ENCODE assay signal across 1 cellular context in the genomic region with DNA sequence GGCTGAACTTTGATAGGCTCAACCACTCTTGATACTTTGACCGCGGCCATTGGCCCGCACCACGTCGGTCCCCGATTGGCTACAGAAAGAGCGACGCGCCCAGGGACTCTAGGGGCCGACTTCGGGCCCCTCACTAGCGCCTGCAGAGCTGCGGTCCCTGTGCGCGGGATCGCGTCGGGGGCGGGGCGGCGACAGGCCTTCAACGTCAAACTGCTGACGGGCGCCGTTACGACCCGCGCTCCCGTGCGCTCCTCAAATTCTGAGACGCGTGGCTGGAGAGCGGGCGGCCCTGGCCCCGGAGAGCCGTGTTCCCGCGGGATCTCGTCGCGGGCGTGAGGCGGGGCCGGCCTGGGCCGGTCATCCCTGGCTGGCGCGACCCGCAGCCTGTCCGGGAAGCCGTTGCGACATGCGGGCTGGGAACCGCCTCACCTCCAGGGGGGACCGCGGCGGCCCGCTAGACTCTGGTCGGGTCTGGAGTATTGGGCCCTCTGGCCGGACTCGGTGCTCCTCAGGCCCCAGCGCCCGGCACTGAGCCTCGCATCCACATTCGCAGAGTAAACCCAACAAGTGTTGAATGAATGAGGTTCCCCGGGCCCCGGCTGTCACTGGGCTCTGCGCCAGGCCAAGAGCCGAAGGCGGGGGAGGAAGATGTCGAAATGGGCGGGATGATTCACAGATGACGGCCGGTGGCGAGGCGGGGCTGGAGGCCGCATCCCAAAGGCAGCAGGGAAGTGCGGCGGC.
TF ChIP-seq lines count a peak whose summit lies in the region.

No MANE protein-coding gene starts in this region.

TF ChIP-seq in GM12878, 131 proteins besides CTCF, POLR2A, EP300 and RAD21 (continued from another document and continues in another):
- TF ChIP-seq, protein P1, sequence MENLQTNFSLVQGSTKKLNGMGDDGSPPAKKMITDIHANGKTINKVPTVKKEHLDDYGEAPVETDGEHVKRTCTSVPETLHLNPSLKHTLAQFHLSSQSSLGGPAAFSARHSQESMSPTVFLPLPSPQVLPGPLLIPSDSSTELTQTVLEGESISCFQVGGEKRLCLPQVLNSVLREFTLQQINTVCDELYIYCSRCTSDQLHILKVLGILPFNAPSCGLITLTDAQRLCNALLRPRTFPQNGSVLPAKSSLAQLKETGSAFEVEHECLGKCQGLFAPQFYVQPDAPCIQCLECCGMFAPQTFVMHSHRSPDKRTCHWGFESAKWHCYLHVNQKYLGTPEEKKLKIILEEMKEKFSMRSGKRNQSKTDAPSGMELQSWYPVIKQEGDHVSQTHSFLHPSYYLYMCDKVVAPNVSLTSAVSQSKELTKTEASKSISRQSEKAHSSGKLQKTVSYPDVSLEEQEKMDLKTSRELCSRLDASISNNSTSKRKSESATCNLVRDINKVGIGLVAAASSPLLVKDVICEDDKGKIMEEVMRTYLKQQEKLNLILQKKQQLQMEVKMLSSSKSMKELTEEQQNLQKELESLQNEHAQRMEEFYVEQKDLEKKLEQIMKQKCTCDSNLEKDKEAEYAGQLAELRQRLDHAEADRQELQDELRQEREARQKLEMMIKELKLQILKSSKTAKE (IDR thresholded peaks at IDR 0.05; ENCODE audit: low read depth, poor library complexity, severe bottlenecking) = peak; percentile 24
- TF ChIP-seq PAX5 (IDR thresholded peaks at IDR 0.05; ENCODE audit: borderline replicate concordance, low read depth, low read length) = no peak
- TF ChIP-seq NR2F1 (conservative IDR thresholded peaks at IDR 0.05) = 0 out of 2 replicates have a peak, but pooled peaks have one; percentile 49
- TF ChIP-seq MTA2 (IDR thresholded peaks at IDR 0.05; ENCODE audit: low read depth) = no peak
- TF ChIP-seq BHLHE40 (IDR thresholded peaks at IDR 0.05; ENCODE audit: borderline replicate concordance in 1 of 2, low read depth in 2 of 2, low read length in 1 of 2) = peak in 1 of 2 experiments; percentile 76; a peak in 2 of 4 replicates
- TF ChIP-seq MEF2B (IDR thresholded peaks at IDR 0.05; ENCODE audit: partially characterized antibody, poor library complexity, severe bottlenecking) = peak; percentile 45
- TF ChIP-seq EED (IDR thresholded peaks at IDR 0.05; ENCODE audit: low read depth) = peak; percentile 80
- TF ChIP-seq IKZF2 (IDR thresholded peaks at IDR 0.05) = peak; percentile 70 to 75
- TF ChIP-seq LARP7 (IDR thresholded peaks at IDR 0.05) = peak; percentile 93
- TF ChIP-seq, protein P2, sequence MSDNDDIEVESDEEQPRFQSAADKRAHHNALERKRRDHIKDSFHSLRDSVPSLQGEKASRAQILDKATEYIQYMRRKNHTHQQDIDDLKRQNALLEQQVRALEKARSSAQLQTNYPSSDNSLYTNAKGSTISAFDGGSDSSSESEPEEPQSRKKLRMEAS (IDR thresholded peaks at IDR 0.05; ENCODE audit: low read depth, low read length) = peak; percentile 39; the same call in 1 of the 2 replicates
- peak; percentile 71 for TF ChIP-seq PML (IDR thresholded peaks at IDR 0.05; ENCODE audit: low read length)
- TF ChIP-seq TCF7 (IDR thresholded peaks at IDR 0.05; ENCODE audit: borderline replicate concordance) = no peak
- TF ChIP-seq, protein P3, sequence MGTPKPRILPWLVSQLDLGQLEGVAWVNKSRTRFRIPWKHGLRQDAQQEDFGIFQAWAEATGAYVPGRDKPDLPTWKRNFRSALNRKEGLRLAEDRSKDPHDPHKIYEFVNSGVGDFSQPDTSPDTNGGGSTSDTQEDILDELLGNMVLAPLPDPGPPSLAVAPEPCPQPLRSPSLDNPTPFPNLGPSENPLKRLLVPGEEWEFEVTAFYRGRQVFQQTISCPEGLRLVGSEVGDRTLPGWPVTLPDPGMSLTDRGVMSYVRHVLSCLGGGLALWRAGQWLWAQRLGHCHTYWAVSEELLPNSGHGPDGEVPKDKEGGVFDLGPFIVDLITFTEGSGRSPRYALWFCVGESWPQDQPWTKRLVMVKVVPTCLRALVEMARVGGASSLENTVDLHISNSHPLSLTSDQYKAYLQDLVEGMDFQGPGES (IDR thresholded peaks at IDR 0.05) = no peak
- TF ChIP-seq ZNF24 (IDR thresholded peaks at IDR 0.05) = peak; percentile 84
- TF ChIP-seq, protein P4, sequence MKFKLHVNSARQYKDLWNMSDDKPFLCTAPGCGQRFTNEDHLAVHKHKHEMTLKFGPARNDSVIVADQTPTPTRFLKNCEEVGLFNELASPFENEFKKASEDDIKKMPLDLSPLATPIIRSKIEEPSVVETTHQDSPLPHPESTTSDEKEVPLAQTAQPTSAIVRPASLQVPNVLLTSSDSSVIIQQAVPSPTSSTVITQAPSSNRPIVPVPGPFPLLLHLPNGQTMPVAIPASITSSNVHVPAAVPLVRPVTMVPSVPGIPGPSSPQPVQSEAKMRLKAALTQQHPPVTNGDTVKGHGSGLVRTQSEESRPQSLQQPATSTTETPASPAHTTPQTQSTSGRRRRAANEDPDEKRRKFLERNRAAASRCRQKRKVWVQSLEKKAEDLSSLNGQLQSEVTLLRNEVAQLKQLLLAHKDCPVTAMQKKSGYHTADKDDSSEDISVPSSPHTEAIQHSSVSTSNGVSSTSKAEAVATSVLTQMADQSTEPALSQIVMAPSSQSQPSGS (IDR thresholded peaks at IDR 0.05; ENCODE audit: low read length) = no peak
- TF ChIP-seq SIN3A (IDR thresholded peaks at IDR 0.05; ENCODE audit: low read depth, low read length) = no peak; the same call in 1 of the 2 replicates
- TF ChIP-seq STAT3 (IDR thresholded peaks at IDR 0.05; ENCODE audit: low read depth, low read length) = no peak
- peak; percentile 25; the same call in 1 of the 2 replicates for TF ChIP-seq JUNB (IDR thresholded peaks at IDR 0.05)
- TF ChIP-seq CHD2 (IDR thresholded peaks at IDR 0.05; ENCODE audit: borderline replicate concordance, low read depth, low read length) = peak; percentile 96
- no peak for TF ChIP-seq ZZZ3 (IDR thresholded peaks at IDR 0.05; ENCODE audit: control insufficient read depth, insufficient read length, low read depth)
- no peak for TF ChIP-seq ATF7 (IDR thresholded peaks at IDR 0.05; ENCODE audit: low read depth)
- no peak for TF ChIP-seq ZNF274 (IDR thresholded peaks at IDR 0.05; ENCODE audit: insufficient read depth, insufficient read length)
- peak; percentile 2 for TF ChIP-seq SP1 (IDR thresholded peaks at IDR 0.05; ENCODE audit: low read depth, low read length)
- TF ChIP-seq, protein P5, sequence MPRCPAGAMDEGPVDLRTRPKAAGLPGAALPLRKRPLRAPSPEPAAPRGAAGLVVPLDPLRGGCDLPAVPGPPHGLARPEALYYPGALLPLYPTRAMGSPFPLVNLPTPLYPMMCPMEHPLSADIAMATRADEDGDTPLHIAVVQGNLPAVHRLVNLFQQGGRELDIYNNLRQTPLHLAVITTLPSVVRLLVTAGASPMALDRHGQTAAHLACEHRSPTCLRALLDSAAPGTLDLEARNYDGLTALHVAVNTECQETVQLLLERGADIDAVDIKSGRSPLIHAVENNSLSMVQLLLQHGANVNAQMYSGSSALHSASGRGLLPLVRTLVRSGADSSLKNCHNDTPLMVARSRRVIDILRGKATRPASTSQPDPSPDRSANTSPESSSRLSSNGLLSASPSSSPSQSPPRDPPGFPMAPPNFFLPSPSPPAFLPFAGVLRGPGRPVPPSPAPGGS (IDR thresholded peaks at IDR 0.05; ENCODE audit: borderline replicate concordance, insufficient read depth, low read depth, low read length, poor library complexity, severe bottlenecking) = peak; percentile 17
- no peak for TF ChIP-seq RFX5 (IDR thresholded peaks at IDR 0.05; ENCODE audit: low read depth, low read length)
- TF ChIP-seq SMARCA5 (IDR thresholded peaks at IDR 0.05) = 0 out of 2 replicates have a peak, but pooled peaks have one; percentile 50
- TF ChIP-seq KAT2A (conservative IDR thresholded peaks at IDR 0.05; ENCODE audit: control insufficient read depth, low read depth, low read length) = no peak
- TF ChIP-seq TBL1XR1 (IDR thresholded peaks at IDR 0.05; ENCODE audit: low read depth, low read length) = no peak
- TF ChIP-seq, protein P6, sequence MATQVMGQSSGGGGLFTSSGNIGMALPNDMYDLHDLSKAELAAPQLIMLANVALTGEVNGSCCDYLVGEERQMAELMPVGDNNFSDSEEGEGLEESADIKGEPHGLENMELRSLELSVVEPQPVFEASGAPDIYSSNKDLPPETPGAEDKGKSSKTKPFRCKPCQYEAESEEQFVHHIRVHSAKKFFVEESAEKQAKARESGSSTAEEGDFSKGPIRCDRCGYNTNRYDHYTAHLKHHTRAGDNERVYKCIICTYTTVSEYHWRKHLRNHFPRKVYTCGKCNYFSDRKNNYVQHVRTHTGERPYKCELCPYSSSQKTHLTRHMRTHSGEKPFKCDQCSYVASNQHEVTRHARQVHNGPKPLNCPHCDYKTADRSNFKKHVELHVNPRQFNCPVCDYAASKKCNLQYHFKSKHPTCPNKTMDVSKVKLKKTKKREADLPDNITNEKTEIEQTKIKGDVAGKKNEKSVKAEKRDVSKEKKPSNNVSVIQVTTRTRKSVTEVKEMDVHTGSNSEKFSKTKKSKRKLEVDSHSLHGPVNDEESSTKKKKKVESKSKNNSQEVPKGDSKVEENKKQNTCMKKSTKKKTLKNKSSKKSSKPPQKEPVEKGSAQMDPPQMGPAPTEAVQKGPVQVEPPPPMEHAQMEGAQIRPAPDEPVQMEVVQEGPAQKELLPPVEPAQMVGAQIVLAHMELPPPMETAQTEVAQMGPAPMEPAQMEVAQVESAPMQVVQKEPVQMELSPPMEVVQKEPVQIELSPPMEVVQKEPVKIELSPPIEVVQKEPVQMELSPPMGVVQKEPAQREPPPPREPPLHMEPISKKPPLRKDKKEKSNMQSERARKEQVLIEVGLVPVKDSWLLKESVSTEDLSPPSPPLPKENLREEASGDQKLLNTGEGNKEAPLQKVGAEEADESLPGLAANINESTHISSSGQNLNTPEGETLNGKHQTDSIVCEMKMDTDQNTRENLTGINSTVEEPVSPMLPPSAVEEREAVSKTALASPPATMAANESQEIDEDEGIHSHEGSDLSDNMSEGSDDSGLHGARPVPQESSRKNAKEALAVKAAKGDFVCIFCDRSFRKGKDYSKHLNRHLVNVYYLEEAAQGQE (IDR thresholded peaks at IDR 0.05; ENCODE audit: low read depth, low read length) = 0 out of 2 replicates have a peak, but pooled peaks have one; percentile 0
- no peak for TF ChIP-seq CHD4 (IDR thresholded peaks at IDR 0.05)
- peak; percentile 85 for TF ChIP-seq POLR2AphosphoS5 (IDR thresholded peaks at IDR 0.05; ENCODE audit: low read length)
- no peak for TF ChIP-seq MEF2A (IDR thresholded peaks at IDR 0.05; ENCODE audit: insufficient read depth, low read depth, low read length)
- TF ChIP-seq RCOR1 (conservative IDR thresholded peaks at IDR 0.05; ENCODE audit: low read depth, low read length) = 0 out of 2 replicates have a peak, but pooled peaks have one; percentile 19
- no peak for TF ChIP-seq JUND (IDR thresholded peaks at IDR 0.05; ENCODE audit: low read depth, low read length)
- TF ChIP-seq BRCA1 (IDR thresholded peaks at IDR 0.05; ENCODE audit: low read depth, low read length) = peak; percentile 79
- peak; percentile 43; the same call in 2 of the 3 replicates for TF ChIP-seq POU2F2 (IDR thresholded peaks at IDR 0.05; ENCODE audit: borderline replicate concordance, low read depth, low read length)
- peak; percentile 86 for TF ChIP-seq IKZF1 (conservative IDR thresholded peaks at IDR 0.05)
- TF ChIP-seq, protein P7, sequence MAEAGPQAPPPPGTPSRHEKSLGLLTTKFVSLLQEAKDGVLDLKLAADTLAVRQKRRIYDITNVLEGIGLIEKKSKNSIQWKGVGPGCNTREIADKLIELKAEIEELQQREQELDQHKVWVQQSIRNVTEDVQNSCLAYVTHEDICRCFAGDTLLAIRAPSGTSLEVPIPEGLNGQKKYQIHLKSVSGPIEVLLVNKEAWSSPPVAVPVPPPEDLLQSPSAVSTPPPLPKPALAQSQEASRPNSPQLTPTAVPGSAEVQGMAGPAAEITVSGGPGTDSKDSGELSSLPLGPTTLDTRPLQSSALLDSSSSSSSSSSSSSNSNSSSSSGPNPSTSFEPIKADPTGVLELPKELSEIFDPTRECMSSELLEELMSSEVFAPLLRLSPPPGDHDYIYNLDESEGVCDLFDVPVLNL (IDR thresholded peaks at IDR 0.05; ENCODE audit: low read depth, low read length) = 0 out of 2 replicates have a peak, but pooled peaks have one; percentile 28
- peak; percentile 43; the same call in 1 of the 2 replicates for TF ChIP-seq TCF3 (IDR thresholded peaks at IDR 0.05; ENCODE audit: borderline replicate concordance, insufficient read depth, low read depth, low read length)
- peak; percentile 82; the same call in 1 of the 2 replicates for TF ChIP-seq ASH2L (IDR thresholded peaks at IDR 0.05; ENCODE audit: borderline replicate concordance, low read depth)
- TF ChIP-seq, protein P8, sequence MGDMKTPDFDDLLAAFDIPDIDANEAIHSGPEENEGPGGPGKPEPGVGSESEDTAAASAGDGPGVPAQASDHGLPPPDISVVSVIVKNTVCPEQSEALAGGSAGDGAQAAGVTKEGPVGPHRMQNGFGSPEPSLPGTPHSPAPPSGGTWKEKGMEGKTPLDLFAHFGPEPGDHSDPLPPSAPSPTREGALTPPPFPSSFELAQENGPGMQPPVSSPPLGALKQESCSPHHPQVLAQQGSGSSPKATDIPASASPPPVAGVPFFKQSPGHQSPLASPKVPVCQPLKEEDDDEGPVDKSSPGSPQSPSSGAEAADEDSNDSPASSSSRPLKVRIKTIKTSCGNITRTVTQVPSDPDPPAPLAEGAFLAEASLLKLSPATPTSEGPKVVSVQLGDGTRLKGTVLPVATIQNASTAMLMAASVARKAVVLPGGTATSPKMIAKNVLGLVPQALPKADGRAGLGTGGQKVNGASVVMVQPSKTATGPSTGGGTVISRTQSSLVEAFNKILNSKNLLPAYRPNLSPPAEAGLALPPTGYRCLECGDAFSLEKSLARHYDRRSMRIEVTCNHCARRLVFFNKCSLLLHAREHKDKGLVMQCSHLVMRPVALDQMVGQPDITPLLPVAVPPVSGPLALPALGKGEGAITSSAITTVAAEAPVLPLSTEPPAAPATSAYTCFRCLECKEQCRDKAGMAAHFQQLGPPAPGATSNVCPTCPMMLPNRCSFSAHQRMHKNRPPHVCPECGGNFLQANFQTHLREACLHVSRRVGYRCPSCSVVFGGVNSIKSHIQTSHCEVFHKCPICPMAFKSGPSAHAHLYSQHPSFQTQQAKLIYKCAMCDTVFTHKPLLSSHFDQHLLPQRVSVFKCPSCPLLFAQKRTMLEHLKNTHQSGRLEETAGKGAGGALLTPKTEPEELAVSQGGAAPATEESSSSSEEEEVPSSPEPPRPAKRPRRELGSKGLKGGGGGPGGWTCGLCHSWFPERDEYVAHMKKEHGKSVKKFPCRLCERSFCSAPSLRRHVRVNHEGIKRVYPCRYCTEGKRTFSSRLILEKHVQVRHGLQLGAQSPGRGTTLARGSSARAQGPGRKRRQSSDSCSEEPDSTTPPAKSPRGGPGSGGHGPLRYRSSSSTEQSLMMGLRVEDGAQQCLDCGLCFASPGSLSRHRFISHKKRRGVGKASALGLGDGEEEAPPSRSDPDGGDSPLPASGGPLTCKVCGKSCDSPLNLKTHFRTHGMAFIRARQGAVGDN (IDR thresholded peaks at IDR 0.05) = peak; percentile 85
- TF ChIP-seq NBN (IDR thresholded peaks at IDR 0.05) = peak; percentile 51; the same call in 1 of the 2 replicates
- no peak for TF ChIP-seq MYB (IDR thresholded peaks at IDR 0.05; ENCODE audit: borderline replicate concordance, low read depth, low read length)
- no peak for TF ChIP-seq ESRRA (IDR thresholded peaks at IDR 0.05; ENCODE audit: low read length)
- no peak for TF ChIP-seq HDAC2 (IDR thresholded peaks at IDR 0.05)
- TF ChIP-seq SREBF2 (IDR thresholded peaks at IDR 0.05; ENCODE audit: low read length) = no peak
- peak in 1 of 2 experiments; percentile 86; a peak in 2 of 3 replicates for TF ChIP-seq EGR1 (IDR thresholded peaks at IDR 0.05; ENCODE audit: borderline replicate concordance in 1 of 2, low read depth in 2 of 2, low read length in 2 of 2)
- peak; percentile 73; the same call in 1 of the 2 replicates for TF ChIP-seq CBX5 (IDR thresholded peaks at IDR 0.05; ENCODE audit: low read depth)
